Comparison of ENCODE assay signal across 27 cellular contexts in the genomic region with DNA sequence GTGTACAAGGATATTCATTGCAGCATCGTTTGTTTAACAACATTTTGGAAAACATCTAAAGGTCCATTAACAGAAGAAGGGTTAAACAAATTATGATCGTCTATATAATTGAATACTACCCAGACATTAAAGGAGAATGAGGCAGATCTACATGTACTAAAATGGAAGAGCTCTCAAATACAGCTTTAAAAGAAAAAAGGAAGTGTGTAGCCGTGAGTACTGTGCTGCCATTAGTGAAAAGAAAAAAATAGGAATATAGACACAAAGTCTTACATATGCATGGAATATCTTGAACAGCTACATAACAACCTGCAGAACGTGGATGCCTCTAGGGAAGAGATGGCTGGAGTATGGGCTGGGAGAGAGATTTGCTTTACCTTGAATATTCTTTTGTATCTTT. TPM values are rescaled to one million over a fixed set of nuclear protein-coding genes. Genes with fewer than 3 reads are reported as not detected.
DNase-seq lines count a peak whose midpoint lies in the region; ATAC-seq, FAIRE-seq and TF ChIP-seq lines count a peak whose summit lies in the region.
"Had no signal": no experiment of that assay in that cellular context is flagged by ENCODE, and none has a peak within 500 bp of the region (broad histone marks: within the 10 kb centered on the region; RNA-seq: fewer than 3 reads in every experiment).

No MANE protein-coding gene starts in this region.

- CTCF ChIA-PET in K562 (lab: Yijun Ruan, JAX; ENCODE audit: low intra/inter-chr PET ratio), result no interaction called here

- in situ Hi-C loops in K562 (cut with MboI), result no loop called here

- DNase-seq in MM.1S (peak; percentile 2), NCI-H748 treated with DMSO at 0.1 percent for 48 hours (lab: John Stamatoyannopoulos, UW) (peak; percentile 14), K562 (ENCODE audit: extremely low read depth in 1 of 4, low spot score in 3 of 4) (no peak), osteoblast (ENCODE audit: insufficient read length, low spot score, missing footprints) (no peak), dermis blood vessel endothelial cell (no peak), omental fat pad (ENCODE audit: low spot score) (no peak)
- DNase-seq: 8988T; CD4-positive, alpha-beta memory T cell; COR-L47; Karpas-422; NCI-H1048; NCI-H1417; NCI-H1694 treated with DMSO at 0.1 percent for 48 hours; NCI-H2081 treated with DMSO at 0.1 percent for 48 hours; NCI-H2171; NCI-H226; NCI-H510A treated with DMSO at 0.1 percent for 48 hours; NCI-H774; NK-92 treated with Interleukin-12 subunit alpha and Interleukin-12 subunit beta, amount 100 ng/mL, for 24 hours; Peyer's patch; SHP77 treated with DMSO at 0.1 percent for 48 hours; SW 1271 had no signal

- H3K4me1 ChIP-seq in BLaER1 (peaks cover 51% of the 10 kb centered on the region), MM.1S (ENCODE audit: low read length) (peaks cover 17% of the 10 kb centered on the region), K562 (replicated peaks in 1 of 2; ENCODE audit: control insufficient read depth in 2 of 2, insufficient read depth in 2 of 2, low read length in 2 of 2) (peaks cover 16 to 26% of the 10 kb centered on the region in 2 experiments; a peak in 4 of 5 replicates), osteoblast (ENCODE audit: insufficient read depth, low read length) (peaks cover 3% of the 10 kb centered on the region)

- ATAC-seq in K562, result no peak
- ATAC-seq in HG03280 (IDR thresholded peaks at IDR 0.05; ENCODE audit: unreplicated experiment), result no peak
- ATAC-seq in omental fat pad (ENCODE audit: low FRiP score), result no peak
- ATAC-seq: HCT116 had no signal

- TF ChIP-seq CTCF in MM.1S (IDR thresholded peaks at IDR 0.05; ENCODE audit: low read length), result no peak
- no peak for TF ChIP-seq CTCF in K562 (IDR thresholded peaks at IDR 0.05 in 2 of 3, conservative IDR thresholded peaks at IDR 0.05 in 1 of 3; ENCODE audit: insufficient read depth in 2 of 3, low read depth in 1 of 3, low read length in 3 of 3)
- TF ChIP-seq CTCF in osteoblast (IDR thresholded peaks at IDR 0.05; ENCODE audit: extremely low read depth, low read depth, low read length), result no peak
- no peak for TF ChIP-seq CTCF in omental fat pad (IDR thresholded peaks at IDR 0.05)

- intact Hi-C loops in K562 (cut with micrococcal nuclease), result no loop called here

- H3K9me2 ChIP-seq in MM.1S (replicated peaks; ENCODE audit: insufficient read depth, low read length), result no peaks in the 10 kb centered on the region

- H3K9me3 ChIP-seq in BLaER1 (no peaks in the 10 kb centered on the region), MM.1S (replicated peaks; ENCODE audit: insufficient read depth, low read length) (no peaks in the 10 kb centered on the region), K562 (replicated peaks; ENCODE audit: control insufficient read depth, insufficient read depth, low read depth, low read length) (no peaks in the 10 kb centered on the region), osteoblast (ENCODE audit: low read depth, low read length) (no peaks in the 10 kb centered on the region)
- H3K9me3 ChIP-seq: Peyer's patch had no signal

- no TSS peak for BruUV-seq in K562 (replicated peaks; lab: Mats Ljungman, UMichigan)

- no peaks in the 10 kb centered on the region for H3K27me3 ChIP-seq in BLaER1
- no peaks in the 10 kb centered on the region for H3K27me3 ChIP-seq in MM.1S (replicated peaks; ENCODE audit: insufficient read depth, low read length)
- H3K27me3 ChIP-seq in K562 (ENCODE audit: control insufficient read depth in 2 of 2, insufficient read depth in 2 of 2, low read length in 2 of 2), result no peaks in the 10 kb centered on the region
- no peaks in the 10 kb centered on the region for H3K27me3 ChIP-seq in osteoblast (ENCODE audit: insufficient read depth, low read length)
- H3K27me3 ChIP-seq: Peyer's patch had no signal

- H3K36me3 ChIP-seq in BLaER1, result no peaks in the 10 kb centered on the region
- no peaks in the 10 kb centered on the region for H3K36me3 ChIP-seq in MM.1S (replicated peaks; ENCODE audit: insufficient read depth, low read length)
- no peaks in the 10 kb centered on the region for H3K36me3 ChIP-seq in K562 (ENCODE audit: control insufficient read depth, insufficient read depth, low read length)
- no peaks in the 10 kb centered on the region for H3K36me3 ChIP-seq in osteoblast (ENCODE audit: insufficient read depth, low read length)
- H3K36me3 ChIP-seq: Peyer's patch had no signal

- H3K4me2 ChIP-seq in BLaER1 (peak overlapping the region; percentile 84), MM.1S (ENCODE audit: low read depth, low read length) (no peak overlapping the region), K562 (ENCODE audit: insufficient read depth, low read length) (no peak overlapping the region), osteoblast (ENCODE audit: insufficient read depth, low read length) (no peak overlapping the region)

- no peak for TF ChIP-seq POLR2A in K562 (conservative IDR thresholded peaks at IDR 0.05)

- TF ChIP-seq RAD21 in K562 (CRISPR knock-in tag; conservative IDR thresholded peaks at IDR 0.05 in 1 of 2, IDR thresholded peaks at IDR 0.05 in 1 of 2), result no peak

- TF ChIP-seq EP300 in K562 (IDR thresholded peaks at IDR 0.05; ENCODE audit: low read length), result no peak

- no peak overlapping the region for H2AFZ ChIP-seq in MM.1S (ENCODE audit: low read length)
- H2AFZ ChIP-seq in K562 (ENCODE audit: low read depth, low read length), result 0 out of 2 replicates have a peak overlapping the region, but pooled peaks have one; percentile 11
- H2AFZ ChIP-seq in osteoblast (ENCODE audit: low read length), result no peak overlapping the region

- H3K9me1 ChIP-seq in K562 (ENCODE audit: control insufficient read depth, insufficient read depth, low read length), result no peaks in the 10 kb centered on the region

- H4K20me1 ChIP-seq in BLaER1, result no peaks in the 10 kb centered on the region
- no peaks in the 10 kb centered on the region for H4K20me1 ChIP-seq in MM.1S (ENCODE audit: insufficient read depth, low read length)
- no peaks in the 10 kb centered on the region for H4K20me1 ChIP-seq in K562 (replicated peaks; ENCODE audit: control insufficient read depth, insufficient read depth, low read length)
- no peaks in the 10 kb centered on the region for H4K20me1 ChIP-seq in osteoblast (ENCODE audit: insufficient read depth, low read length)

- no peak for FAIRE-seq in K562 (lab: Jason Lieb, UNC)
- FAIRE-seq: G401.6 had no signal

- H3K9ac ChIP-seq in BLaER1 (no peak overlapping the region), MM.1S (ENCODE audit: low read length) (no peak overlapping the region), K562 (ENCODE audit: insufficient read depth in 1 of 2, low read depth in 2 of 2, low read length in 2 of 2) (no peak overlapping the region)

- H3K79me2 ChIP-seq in MM.1S (ENCODE audit: low read length) (no peaks in the 10 kb centered on the region), K562 (ENCODE audit: control insufficient read depth, insufficient read depth, low read length) (no peaks in the 10 kb centered on the region), osteoblast (ENCODE audit: insufficient read depth, low read length) (no peaks in the 10 kb centered on the region)

- H3K27ac ChIP-seq in BLaER1 (peak overlapping the region; percentile 61), MM.1S (ENCODE audit: low read length) (no peak overlapping the region), K562 (ENCODE audit: extremely low read depth, low read depth, low read length) (no peak overlapping the region), osteoblast (ENCODE audit: low read depth, low read length) (no peak overlapping the region)
- H3K27ac ChIP-seq: HL-60, Peyer's patch had no signal

- H3K4me3 ChIP-seq in BLaER1 (0 out of 2 replicates have a peak overlapping the region, but pooled peaks have one; percentile 22), MM.1S (ENCODE audit: low read length) (no peak overlapping the region), K562 (no peak overlapping the region), osteoblast (ENCODE audit: insufficient read depth, low read length) (no peak overlapping the region)
- H3K4me3 ChIP-seq: Peyer's patch had no signal

- POLR2A ChIA-PET in K562 (lab: Yijun Ruan, JAX), result interaction anchor here (0.7 kb wide), 1 partner anchor 12 kb away, joined by 3 read pairs; no protein-coding TSS in a partner anchor

- no peaks in the 10 kb centered on the region for H3F3A ChIP-seq in MM.1S (ENCODE audit: insufficient read depth, low read length)

- WGBS in K562 (ENCODE audit: insufficient coverage, low coverage, missing lambda C conversion rate), result 28% methylated on average over 4 of the region's 4 CpGs

TF ChIP-seq in K562, 482 proteins besides CTCF, POLR2A, EP300 and RAD21 (continues in another document):
- no peak for TF ChIP-seq ZNF133 (CRISPR knock-in tag; IDR thresholded peaks at IDR 0.05)
- TF ChIP-seq, protein P1, sequence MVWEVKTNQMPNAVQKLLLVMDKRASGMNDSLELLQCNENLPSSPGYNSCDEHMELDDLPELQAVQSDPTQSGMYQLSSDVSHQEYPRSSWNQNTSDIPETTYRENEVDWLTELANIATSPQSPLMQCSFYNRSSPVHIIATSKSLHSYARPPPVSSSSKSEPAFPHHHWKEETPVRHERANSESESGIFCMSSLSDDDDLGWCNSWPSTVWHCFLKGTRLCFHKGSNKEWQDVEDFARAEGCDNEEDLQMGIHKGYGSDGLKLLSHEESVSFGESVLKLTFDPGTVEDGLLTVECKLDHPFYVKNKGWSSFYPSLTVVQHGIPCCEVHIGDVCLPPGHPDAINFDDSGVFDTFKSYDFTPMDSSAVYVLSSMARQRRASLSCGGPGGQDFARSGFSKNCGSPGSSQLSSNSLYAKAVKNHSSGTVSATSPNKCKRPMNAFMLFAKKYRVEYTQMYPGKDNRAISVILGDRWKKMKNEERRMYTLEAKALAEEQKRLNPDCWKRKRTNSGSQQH (CRISPR knock-in tag; IDR thresholded peaks at IDR 0.05), result no peak

RNA-seq across cellular contexts. Expression of gene PRDM1, which starts 37.9 kb away (rescaled TPM):
- 1.9 and 4.4 TPM in 2 replicates for total RNA-seq in K562 (2011; cell fraction: chromatin; rRNA removed; ENCODE audit: low replicate concordance)
- 1.1 and 1.3 TPM in 2 replicates for total RNA-seq in K562 (2011; cell fraction: nucleolus; rRNA removed)
- total RNA-seq in K562 (2011; cell fraction: nucleoplasm; rRNA removed), result 0.95 and 1.1 TPM in 2 replicates
- 0.27 and 0.29 TPM in 2 replicates for total RNA-seq in K562 (2014; rRNA removed)
- 0.40 and 0.61 TPM in 2 replicates for total RNA-seq in K562 (2014; rRNA removed; fragmentation: Illumina TruSeq; extraction: Trizol)
- 0.19 and 0.47 TPM in 2 replicates for total RNA-seq in K562 (2015; rRNA removed; fragmentation: Illumina TruSeq; extraction: Trizol)
- total RNA-seq in K562 (2021), result 0.67 and 0.86 TPM in 2 replicates
- 0.18 and 0.21 TPM in 2 replicates for polyA plus RNA-seq in K562 (2011; rRNA removed)
- 0.07 and 0.36 TPM in 2 replicates for polyA plus RNA-seq in K562 (2011; cell fraction: cytosol; rRNA removed)
- polyA plus RNA-seq in K562 (2011; cell fraction: nucleus; rRNA removed), result 0.11 and 1.1 TPM in 2 replicates
- 0.89 and 1.1 TPM in 2 replicates for polyA plus RNA-seq in K562 (2012)
- 0.89 and 1.4 TPM in 2 replicates for polyA plus RNA-seq in K562 (2014; fragmentation: Illumina TruSeq; extraction: Trizol)
- under 1 TPM; 0.20 to 0.21 TPM for polyA plus RNA-seq in K562 (2014; fragmentation: Nextera tagmentation; extraction: Ambion mirVana)
- 0.09 and 0.13 TPM in 2 replicates for polyA plus RNA-seq in K562 (2014; rRNA removed)
- 0.18 and 0.98 TPM in 2 replicates for polyA minus RNA-seq in K562 (2011; rRNA and poly(A)+ RNA removed)
- 1.1 and 1.6 TPM in 2 replicates for polyA minus RNA-seq in K562 (2011; cell fraction: cytosol; rRNA and poly(A)+ RNA removed)
- polyA minus RNA-seq in K562 (2011; cell fraction: nucleus; rRNA and poly(A)+ RNA removed), result 0.94 and 1.00 TPM in 2 replicates
- total RNA-seq in osteoblast, result 1.8 and 2.5 TPM in 2 replicates
- total RNA-seq in dermis blood vessel endothelial cell, result 1.4 and 9.5 TPM in 2 replicates
- 10 to 100 TPM in 2 of 4 donors, 1 to 10 TPM in 2; 7.0 to 20.8 (median 10.3) TPM for total RNA-seq in omental fat pad

Comparison
In these comparisons a context has a peak if more than half of its experiments do, and no peak if none do; other contexts are left out.
1. DNase-seq: peak in MM.1S (single experiment) and NCI-H748 treated with DMSO at 0.1 percent for 48 hours (single experiment); none in K562 (0 of 4), osteoblast (single experiment), dermis blood vessel endothelial cell (single experiment) and omental fat pad (single experiment).